1 cellular context compared by ENCODE assay signal in the genomic region with DNA sequence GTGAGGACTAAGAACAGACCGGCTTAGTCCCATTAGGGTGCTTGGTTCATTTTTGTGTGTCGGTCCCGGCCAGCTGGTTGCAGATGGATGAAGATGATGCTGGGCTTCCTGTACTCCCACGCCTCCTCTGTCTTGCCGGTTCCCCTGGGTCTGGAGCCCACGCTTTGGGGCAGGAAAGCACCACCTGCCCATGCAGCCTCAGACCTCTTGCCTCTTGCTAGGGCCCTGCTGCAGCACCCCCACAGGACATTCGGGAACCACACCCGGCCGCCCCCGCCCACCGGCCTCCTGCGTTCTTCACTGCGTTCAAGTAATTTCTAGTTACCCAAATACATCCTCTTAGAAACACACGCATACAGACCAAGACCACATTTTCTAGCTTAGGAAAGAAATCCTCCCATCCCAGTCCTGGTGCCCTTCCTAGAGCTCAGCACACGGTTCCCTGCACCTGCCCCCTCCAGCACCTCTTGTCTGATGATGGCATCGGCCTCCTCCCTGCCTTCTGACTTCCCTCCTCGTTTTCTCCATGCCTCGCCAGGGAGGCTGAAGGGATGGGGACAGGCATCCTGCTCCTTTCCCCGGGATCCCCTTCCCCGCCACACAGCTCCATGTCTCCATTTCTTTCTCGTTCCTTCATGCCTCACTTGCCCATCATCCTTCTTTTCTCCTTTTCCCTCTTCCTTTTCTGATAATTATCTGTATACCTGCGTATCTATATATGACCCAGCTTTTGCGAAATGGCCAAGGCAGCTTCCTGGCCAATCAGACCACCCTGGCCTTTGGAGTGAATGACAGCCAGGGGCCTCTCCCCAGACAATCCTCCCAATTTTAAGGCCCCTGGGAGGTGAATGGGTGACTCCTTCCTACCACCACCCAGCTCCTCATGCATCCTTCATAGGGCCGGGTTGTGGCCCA.
TF ChIP-seq lines count a peak whose summit lies in the region.

No MANE protein-coding gene starts in this region.

TF ChIP-seq in GM23338, 12 proteins besides CTCF, POLR2A, EP300 and RAD21 (continued from another document):
- TF ChIP-seq, protein P1, sequence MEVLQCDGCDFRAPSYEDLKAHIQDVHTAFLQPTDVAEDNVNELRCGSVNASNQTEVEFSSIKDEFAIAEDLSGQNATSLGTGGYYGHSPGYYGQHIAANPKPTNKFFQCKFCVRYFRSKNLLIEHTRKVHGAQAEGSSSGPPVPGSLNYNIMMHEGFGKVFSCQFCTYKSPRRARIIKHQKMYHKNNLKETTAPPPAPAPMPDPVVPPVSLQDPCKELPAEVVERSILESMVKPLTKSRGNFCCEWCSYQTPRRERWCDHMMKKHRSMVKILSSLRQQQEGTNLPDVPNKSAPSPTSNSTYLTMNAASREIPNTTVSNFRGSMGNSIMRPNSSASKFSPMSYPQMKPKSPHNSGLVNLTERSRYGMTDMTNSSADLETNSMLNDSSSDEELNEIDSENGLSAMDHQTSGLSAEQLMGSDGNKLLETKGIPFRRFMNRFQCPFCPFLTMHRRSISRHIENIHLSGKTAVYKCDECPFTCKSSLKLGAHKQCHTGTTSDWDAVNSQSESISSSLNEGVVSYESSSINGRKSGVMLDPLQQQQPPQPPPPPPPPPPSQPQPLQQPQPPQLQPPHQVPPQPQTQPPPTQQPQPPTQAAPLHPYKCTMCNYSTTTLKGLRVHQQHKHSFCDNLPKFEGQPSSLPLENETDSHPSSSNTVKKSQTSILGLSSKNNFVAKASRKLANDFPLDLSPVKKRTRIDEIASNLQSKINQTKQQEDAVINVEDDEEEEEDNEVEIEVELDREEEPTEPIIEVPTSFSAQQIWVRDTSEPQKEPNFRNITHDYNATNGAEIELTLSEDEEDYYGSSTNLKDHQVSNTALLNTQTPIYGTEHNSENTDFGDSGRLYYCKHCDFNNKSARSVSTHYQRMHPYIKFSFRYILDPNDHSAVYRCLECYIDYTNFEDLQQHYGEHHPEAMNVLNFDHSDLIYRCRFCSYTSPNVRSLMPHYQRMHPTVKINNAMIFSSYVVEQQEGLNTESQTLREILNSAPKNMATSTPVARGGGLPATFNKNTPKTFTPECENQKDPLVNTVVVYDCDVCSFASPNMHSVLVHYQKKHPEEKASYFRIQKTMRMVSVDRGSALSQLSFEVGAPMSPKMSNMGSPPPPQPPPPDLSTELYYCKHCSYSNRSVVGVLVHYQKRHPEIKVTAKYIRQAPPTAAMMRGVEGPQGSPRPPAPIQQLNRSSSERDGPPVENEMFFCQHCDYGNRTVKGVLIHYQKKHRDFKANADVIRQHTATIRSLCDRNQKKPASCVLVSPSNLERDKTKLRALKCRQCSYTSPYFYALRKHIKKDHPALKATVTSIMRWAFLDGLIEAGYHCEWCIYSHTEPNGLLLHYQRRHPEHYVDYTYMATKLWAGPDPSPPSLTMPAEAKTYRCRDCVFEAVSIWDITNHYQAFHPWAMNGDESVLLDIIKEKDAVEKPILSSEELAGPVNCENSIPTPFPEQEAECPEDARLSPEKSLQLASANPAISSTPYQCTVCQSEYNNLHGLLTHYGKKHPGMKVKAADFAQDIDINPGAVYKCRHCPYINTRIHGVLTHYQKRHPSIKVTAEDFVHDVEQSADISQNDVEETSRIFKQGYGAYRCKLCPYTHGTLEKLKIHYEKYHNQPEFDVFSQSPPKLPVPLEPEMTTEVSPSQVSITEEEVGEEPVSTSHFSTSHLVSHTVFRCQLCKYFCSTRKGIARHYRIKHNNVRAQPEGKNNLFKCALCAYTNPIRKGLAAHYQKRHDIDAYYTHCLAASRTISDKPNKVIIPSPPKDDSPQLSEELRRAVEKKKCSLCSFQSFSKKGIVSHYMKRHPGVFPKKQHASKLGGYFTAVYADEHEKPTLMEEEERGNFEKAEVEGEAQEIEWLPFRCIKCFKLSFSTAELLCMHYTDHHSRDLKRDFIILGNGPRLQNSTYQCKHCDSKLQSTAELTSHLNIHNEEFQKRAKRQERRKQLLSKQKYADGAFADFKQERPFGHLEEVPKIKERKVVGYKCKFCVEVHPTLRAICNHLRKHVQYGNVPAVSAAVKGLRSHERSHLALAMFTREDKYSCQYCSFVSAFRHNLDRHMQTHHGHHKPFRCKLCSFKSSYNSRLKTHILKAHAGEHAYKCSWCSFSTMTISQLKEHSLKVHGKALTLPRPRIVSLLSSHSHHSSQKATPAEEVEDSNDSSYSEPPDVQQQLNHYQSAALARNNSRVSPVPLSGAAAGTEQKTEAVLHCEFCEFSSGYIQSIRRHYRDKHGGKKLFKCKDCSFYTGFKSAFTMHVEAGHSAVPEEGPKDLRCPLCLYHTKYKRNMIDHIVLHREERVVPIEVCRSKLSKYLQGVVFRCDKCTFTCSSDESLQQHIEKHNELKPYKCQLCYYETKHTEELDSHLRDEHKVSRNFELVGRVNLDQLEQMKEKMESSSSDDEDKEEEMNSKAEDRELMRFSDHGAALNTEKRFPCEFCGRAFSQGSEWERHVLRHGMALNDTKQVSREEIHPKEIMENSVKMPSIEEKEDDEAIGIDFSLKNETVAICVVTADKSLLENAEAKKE (CRISPR knock-in tag; IDR thresholded peaks at IDR 0.05) = no peak
- TF ChIP-seq, protein P2, sequence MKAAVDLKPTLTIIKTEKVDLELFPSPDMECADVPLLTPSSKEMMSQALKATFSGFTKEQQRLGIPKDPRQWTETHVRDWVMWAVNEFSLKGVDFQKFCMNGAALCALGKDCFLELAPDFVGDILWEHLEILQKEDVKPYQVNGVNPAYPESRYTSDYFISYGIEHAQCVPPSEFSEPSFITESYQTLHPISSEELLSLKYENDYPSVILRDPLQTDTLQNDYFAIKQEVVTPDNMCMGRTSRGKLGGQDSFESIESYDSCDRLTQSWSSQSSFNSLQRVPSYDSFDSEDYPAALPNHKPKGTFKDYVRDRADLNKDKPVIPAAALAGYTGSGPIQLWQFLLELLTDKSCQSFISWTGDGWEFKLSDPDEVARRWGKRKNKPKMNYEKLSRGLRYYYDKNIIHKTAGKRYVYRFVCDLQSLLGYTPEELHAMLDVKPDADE (IDR thresholded peaks at IDR 0.05) = no peak
- TF ChIP-seq ZNF114 (CRISPR knock-in tag; IDR thresholded peaks at IDR 0.05) (no peak), JUNB (IDR thresholded peaks at IDR 0.05; ENCODE audit: unreplicated experiment) (no peak), STAT1 (IDR thresholded peaks at IDR 0.05; ENCODE audit: unreplicated experiment) (no peak), EZH2 (IDR thresholded peaks at IDR 0.05; ENCODE audit: low read depth, unreplicated experiment) (no peak)
- TF ChIP-seq, protein P3, sequence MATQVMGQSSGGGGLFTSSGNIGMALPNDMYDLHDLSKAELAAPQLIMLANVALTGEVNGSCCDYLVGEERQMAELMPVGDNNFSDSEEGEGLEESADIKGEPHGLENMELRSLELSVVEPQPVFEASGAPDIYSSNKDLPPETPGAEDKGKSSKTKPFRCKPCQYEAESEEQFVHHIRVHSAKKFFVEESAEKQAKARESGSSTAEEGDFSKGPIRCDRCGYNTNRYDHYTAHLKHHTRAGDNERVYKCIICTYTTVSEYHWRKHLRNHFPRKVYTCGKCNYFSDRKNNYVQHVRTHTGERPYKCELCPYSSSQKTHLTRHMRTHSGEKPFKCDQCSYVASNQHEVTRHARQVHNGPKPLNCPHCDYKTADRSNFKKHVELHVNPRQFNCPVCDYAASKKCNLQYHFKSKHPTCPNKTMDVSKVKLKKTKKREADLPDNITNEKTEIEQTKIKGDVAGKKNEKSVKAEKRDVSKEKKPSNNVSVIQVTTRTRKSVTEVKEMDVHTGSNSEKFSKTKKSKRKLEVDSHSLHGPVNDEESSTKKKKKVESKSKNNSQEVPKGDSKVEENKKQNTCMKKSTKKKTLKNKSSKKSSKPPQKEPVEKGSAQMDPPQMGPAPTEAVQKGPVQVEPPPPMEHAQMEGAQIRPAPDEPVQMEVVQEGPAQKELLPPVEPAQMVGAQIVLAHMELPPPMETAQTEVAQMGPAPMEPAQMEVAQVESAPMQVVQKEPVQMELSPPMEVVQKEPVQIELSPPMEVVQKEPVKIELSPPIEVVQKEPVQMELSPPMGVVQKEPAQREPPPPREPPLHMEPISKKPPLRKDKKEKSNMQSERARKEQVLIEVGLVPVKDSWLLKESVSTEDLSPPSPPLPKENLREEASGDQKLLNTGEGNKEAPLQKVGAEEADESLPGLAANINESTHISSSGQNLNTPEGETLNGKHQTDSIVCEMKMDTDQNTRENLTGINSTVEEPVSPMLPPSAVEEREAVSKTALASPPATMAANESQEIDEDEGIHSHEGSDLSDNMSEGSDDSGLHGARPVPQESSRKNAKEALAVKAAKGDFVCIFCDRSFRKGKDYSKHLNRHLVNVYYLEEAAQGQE (IDR thresholded peaks at IDR 0.05; ENCODE audit: unreplicated experiment) = no peak
